In genomic region chr5:128077526-128077925, GRCh38 we compare ENCODE assay signal across 26 cellular contexts.
"Had no signal": no experiment of that assay in that cellular context is flagged by ENCODE, and none has a peak within 500 bp of the region (broad histone marks: within the 10 kb centered on the region; RNA-seq: fewer than 3 reads in every experiment).

No MANE protein-coding gene starts in this region.

- DNase-seq: immature natural killer cell; kidney; left colon; left lung; lower lobe of right lung; mammary epithelial cell; mesenchymal stem cell; naive thymus-derived CD8-positive, alpha-beta T cell; nucleus accumbens; psoas muscle; right lobe of liver; stimulated activated CD4-positive, alpha-beta T cell treated with anti-CD3 and anti-CD28 coated beads, Interleukin-12 subunit alpha, Interleukin-12 subunit beta, amount 100 ng/mL, for 4 hours; stimulated activated CD4-positive, alpha-beta T cell treated with anti-CD3 and anti-CD28 coated beads, Interleukin-15, amount 100 ng/mL, for 24 hours; stimulated activated CD4-positive, alpha-beta T cell treated with anti-CD3 and anti-CD28 coated beads, Interleukin-2, amount 100 ng/mL, for 24 hours; stimulated activated CD4-positive, alpha-beta T cell treated with anti-CD3 and anti-CD28 coated beads, Interleukin-4, amount 100 ng/mL, for 1 hour; stimulated activated naive B cell treated with anti-CD40 and anti-IgM and Interleukin-4, amounts not matched to agents 10 μg/mL and 1 μg/mL and 100 μg/mL, for 72 hours; stimulated activated naive CD8-positive, alpha-beta T cell treated with anti-CD3 and anti-CD28 coated beads, Interleukin-15, Interleukin-2, amounts not matched to agents 100 U/mL and 50 U/mL, for 24 hours; stomach; testis; thyroid gland; transverse colon; upper lobe of left lung had no signal

- ATAC-seq: left colon; left lung; lower lobe of right lung; naive thymus-derived CD8-positive, alpha-beta T cell; psoas muscle; right lobe of liver; stimulated activated naive B cell treated with anti-CD40 and anti-IgM and Interleukin-4, amounts not matched to agents 10 μg/mL and 1 μg/mL and 100 μg/mL, for 72 hours; stimulated activated naive CD8-positive, alpha-beta T cell treated with anti-CD3 and anti-CD28 coated beads, Interleukin-15, Interleukin-2, amounts not matched to agents 100 U/mL and 50 U/mL, for 24 hours had no signal

- H3K4me3 ChIP-seq: left lung, lower lobe of right lung, psoas muscle, right lobe of liver, testis, thyroid gland, transverse colon, upper lobe of left lung, vagina had no signal

- H3K79me2 ChIP-seq: parathyroid adenoma had no signal

- H3K4me1 ChIP-seq: parathyroid adenoma, right lobe of liver had no signal

- H3K27ac ChIP-seq: left lung, lower lobe of right lung, parathyroid adenoma, psoas muscle, right lobe of liver, testis, thyroid gland, transverse colon, upper lobe of left lung, vagina had no signal

- H3K9me3 ChIP-seq: left lung, lower lobe of right lung, psoas muscle, right lobe of liver, stomach, testis, thyroid gland, transverse colon, upper lobe of left lung, vagina had no signal

- H2AFZ ChIP-seq: parathyroid adenoma had no signal

- H3K27me3 ChIP-seq: left lung, right lobe of liver, stomach, testis, thyroid gland, transverse colon, upper lobe of left lung, vagina had no signal

- H3K27me3 Mint-ChIP-seq: naive thymus-derived CD8-positive, alpha-beta T cell; stimulated activated naive B cell treated with anti-CD40 and anti-IgM and Interleukin-4, amounts not matched to agents 10 μg/mL and 1 μg/mL and 100 μg/mL, for 72 hours had no signal

- H3K4me3 Mint-ChIP-seq: immature natural killer cell; naive thymus-derived CD8-positive, alpha-beta T cell; nephron; neural crest cell; stimulated activated naive B cell treated with anti-CD40 and anti-IgM and Interleukin-4, amounts not matched to agents 10 μg/mL and 1 μg/mL and 100 μg/mL, for 72 hours had no signal

- H3K36me3 ChIP-seq: left lung, right lobe of liver, thyroid gland, transverse colon, upper lobe of left lung had no signal

- H3K27ac Mint-ChIP-seq: immature natural killer cell; naive thymus-derived CD8-positive, alpha-beta T cell; nephron; stimulated activated naive B cell treated with anti-CD40 and anti-IgM and Interleukin-4, amounts not matched to agents 10 μg/mL and 1 μg/mL and 100 μg/mL, for 72 hours had no signal
